15 cellular contexts compared by ENCODE assay signal in the genomic region with DNA sequence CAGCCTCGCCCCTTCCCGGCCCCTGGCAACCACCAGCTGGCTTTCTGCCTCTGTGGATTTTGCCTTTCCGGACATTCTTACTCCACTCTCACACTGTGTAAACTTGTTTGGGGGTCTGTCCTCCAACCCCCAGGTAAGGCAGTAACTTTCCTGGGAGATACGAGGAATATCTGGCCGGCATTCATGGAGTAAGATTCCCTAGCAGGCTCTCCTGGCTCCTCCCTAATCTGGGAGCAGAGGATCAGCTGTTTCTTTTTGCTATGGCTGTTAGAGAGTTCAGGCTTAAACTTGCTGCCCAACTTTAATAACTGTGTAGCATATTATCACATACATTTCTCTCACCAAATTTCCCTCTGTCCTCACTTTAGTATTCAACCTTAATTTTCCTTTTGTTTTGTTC.
DNase-seq lines count a peak whose midpoint lies in the region; ATAC-seq, FAIRE-seq and TF ChIP-seq lines count a peak whose summit lies in the region.
"Had no signal": no experiment of that assay in that cellular context is flagged by ENCODE, and none has a peak within 500 bp of the region (broad histone marks: within the 10 kb centered on the region; RNA-seq: fewer than 3 reads in every experiment).

No MANE protein-coding gene starts in this region.

- H3K4me3 Mint-ChIP-seq in endothelial cell (ENCODE audit: unreplicated experiment) = no peak overlapping the region
- H3K4me3 Mint-ChIP-seq in natural killer cell = no peak overlapping the region
- H3K4me3 Mint-ChIP-seq: activated naive CD8-positive, alpha-beta T cell treated with anti-CD3 and anti-CD28 coated beads, Interleukin-2, amount 10 ng/mL, durations not matched to agents 7 days and 5 days; neural crest cell had no signal

- intact Hi-C loops in HepG2 (cut with micrococcal nuclease; ENCODE audit: unreplicated experiment) = loop anchor here (2.0 kb wide), 1 partner anchor 56 kb away; no protein-coding TSS in a partner anchor
- intact Hi-C loops in right lobe of liver (cut with DNase I) = loop anchor here (10.0 kb wide), 1 partner anchor 86 kb away; no protein-coding TSS in a partner anchor
- intact Hi-C loops in natural killer cell (cut with micrococcal nuclease) = loop anchor here (10.0 kb wide), 1 partner anchor 176 kb away; a partner anchor contains a TSS

- WGBS in HepG2 (ENCODE audit: low lambda C conversion rate) = 92% methylated on average over 5 of the region's 5 CpGs
- WGBS in right lobe of liver (ENCODE audit: insufficient coverage, low coverage, low lambda C conversion rate, missing lambda C conversion rate) = 12% methylated on average over 5 of the region's 5 CpGs

- H3K9me3 ChIP-seq in HepG2 (ENCODE audit: low read length) (no peaks in the 10 kb centered on the region), right lobe of liver (no peaks in the 10 kb centered on the region), mucosa of stomach (ENCODE audit: control insufficient read depth, low read length) (no peaks in the 10 kb centered on the region)
- H3K9me3 ChIP-seq: upper lobe of left lung had no signal

- TF ChIP-seq EP300 in HepG2 (IDR thresholded peaks at IDR 0.05; ENCODE audit: low read depth in 2 of 2, low read length in 2 of 2) = no peak
- no peak for TF ChIP-seq EP300 in HepG2 (CRISPR knock-in tag; IDR thresholded peaks at IDR 0.05; ENCODE audit: borderline replicate concordance)

- DNase-seq in HepG2 (ENCODE audit: low spot score) (no peak), right lobe of liver (no peak), endothelial cell (ENCODE audit: low spot score) (no peak), NCI-H2227 treated with DMSO at 0.1 percent for 48 hours (lab: John Stamatoyannopoulos, UW) (no peak), GM20000 (ENCODE audit: low spot score) (no peak), natural killer cell (no peak), GM19240 (ENCODE audit: insufficient read length, low spot score) (no peak)
- DNase-seq: activated naive CD8-positive, alpha-beta T cell treated with anti-CD3 and anti-CD28 coated beads, Interleukin-2, amount 10 ng/mL, durations not matched to agents 7 days and 5 days; KBM-7; NCI-H146; NCI-H524 treated with DMSO at 0.1 percent for 48 hours; RPMI8226; upper lobe of left lung had no signal

- H3K27ac Mint-ChIP-seq in endothelial cell (ENCODE audit: unreplicated experiment) = peak overlapping the region; percentile 33
- peak overlapping the region in 1 of 2 donors; percentile 67 for H3K27ac Mint-ChIP-seq in natural killer cell
- H3K27ac Mint-ChIP-seq: activated naive CD8-positive, alpha-beta T cell treated with anti-CD3 and anti-CD28 coated beads, Interleukin-2, amount 10 ng/mL, durations not matched to agents 7 days and 5 days had no signal

- no peak for FAIRE-seq in HepG2 (lab: Jason Lieb, UNC)

- H3K27ac ChIP-seq in HepG2 (ENCODE audit: extremely low read length, insufficient read depth, low read length) (no peak overlapping the region), right lobe of liver (no peak overlapping the region)

- TF ChIP-seq CTCF in HepG2 (CRISPR knock-in tag; IDR thresholded peaks at IDR 0.05) (no peak), right lobe of liver (IDR thresholded peaks at IDR 0.05) (no peak), endothelial cell (IDR thresholded peaks at IDR 0.05; ENCODE audit: unreplicated experiment) (no peak), GM20000 (IDR thresholded peaks at IDR 0.05; ENCODE audit: extremely low read depth, missing control alignments) (no peak), natural killer cell (IDR thresholded peaks at IDR 0.05) (no peak)

- POLR2A ChIA-PET in HepG2 (lab: Yijun Ruan, JAX) = no interaction called here

- in situ Hi-C loops in HepG2 (cut with HindIII; ENCODE audit: extremely low pct_ligation_motif_present, low pct_unique_long_range_greater_than_20kb) = no loop called here

- H3K4me2 ChIP-seq in HepG2 (ENCODE audit: low read depth, low read length) = no peak overlapping the region

- H3K36me3 Mint-ChIP-seq in endothelial cell (ENCODE audit: low read depth, unreplicated experiment) (peaks cover 24% of the 10 kb centered on the region), natural killer cell (no peaks in the 10 kb centered on the region)

- H3K4me1 ChIP-seq in HepG2 (ENCODE audit: insufficient read depth, low read length) = peaks cover 82% of the 10 kb centered on the region
- peaks cover 0 to 3% (median 0%) of the 10 kb centered on the region in 4 donors for H3K4me1 ChIP-seq in right lobe of liver
- peaks cover 62% of the 10 kb centered on the region for H3K4me1 ChIP-seq in mucosa of stomach (ENCODE audit: control insufficient read depth, insufficient read depth, low read length)

- H4K20me1 ChIP-seq in HepG2 (ENCODE audit: insufficient read depth, low read length) = peaks cover 97% of the 10 kb centered on the region

- no peak for ATAC-seq in HepG2
- no peak for ATAC-seq in right lobe of liver
- ATAC-seq in natural killer cell = no peak

- H3K9ac ChIP-seq in HepG2 (ENCODE audit: insufficient read depth, low read depth, low read length) (no peak overlapping the region), mucosa of stomach (ENCODE audit: low read length) (peak overlapping the region; percentile 57)

- no peak for TF ChIP-seq RAD21 in HepG2 (CRISPR knock-in tag; IDR thresholded peaks at IDR 0.05)

- no TSS peak for BruUV-seq in HepG2 (replicated peaks; lab: Mats Ljungman, UMichigan)

- no peaks in the 10 kb centered on the region for H3K27me3 ChIP-seq in HepG2 (ENCODE audit: control insufficient read depth in 1 of 2, insufficient read depth in 2 of 2, low read length in 2 of 2)
- H3K27me3 ChIP-seq in right lobe of liver = no peaks in the 10 kb centered on the region
- H3K27me3 ChIP-seq in mucosa of stomach (ENCODE audit: control insufficient read depth, insufficient read depth, low read length) = no peaks in the 10 kb centered on the region
- H3K27me3 ChIP-seq: upper lobe of left lung had no signal

- peaks cover 72% of the 10 kb centered on the region for H3K4me1 Mint-ChIP-seq in endothelial cell (ENCODE audit: unreplicated experiment)
- peaks cover 0 to 41% of the 10 kb centered on the region in 2 donors for H3K4me1 Mint-ChIP-seq in natural killer cell

- CTCF ChIA-PET in HepG2 (lab: Yijun Ruan, JAX; ENCODE audit: low intra/inter-chr PET ratio, low total read pairs) = no interaction called here

- H3K27me3 Mint-ChIP-seq in endothelial cell (ENCODE audit: unreplicated experiment) = peaks cover 4% of the 10 kb centered on the region
- H3K27me3 Mint-ChIP-seq in natural killer cell (ENCODE audit: low read depth in 2 of 2) = peaks cover 0 to 4% of the 10 kb centered on the region in 2 donors

- H3K4me3 ChIP-seq in HepG2 (replicated peaks in 1 of 3; ENCODE audit: insufficient read depth in 1 of 3, low read depth in 2 of 3, low read length in 3 of 3) (no peak overlapping the region), right lobe of liver (no peak overlapping the region), mucosa of stomach (ENCODE audit: low read length) (no peak overlapping the region)

- peaks cover 97% of the 10 kb centered on the region for H3K79me2 ChIP-seq in HepG2 (ENCODE audit: insufficient read depth, low read length)

- H3K9me3 Mint-ChIP-seq in endothelial cell (ENCODE audit: unreplicated experiment) = peaks cover 3% of the 10 kb centered on the region
- H3K9me3 Mint-ChIP-seq in natural killer cell = peaks cover 0 to 5% of the 10 kb centered on the region in 2 donors

- H3K36me3 ChIP-seq in HepG2 (replicated peaks in 1 of 2; ENCODE audit: control insufficient read depth in 1 of 2, insufficient read depth in 2 of 2, low read length in 2 of 2) (peaks cover 11 to 26% of the 10 kb centered on the region in 2 experiments), right lobe of liver (no peaks in the 10 kb centered on the region), mucosa of stomach (ENCODE audit: control insufficient read depth, insufficient read depth, low read length) (no peaks in the 10 kb centered on the region)
- H3K36me3 ChIP-seq: upper lobe of left lung had no signal

- no peak for TF ChIP-seq POLR2A in HepG2 (IDR thresholded peaks at IDR 0.05; ENCODE audit: insufficient read depth in 1 of 2, low read depth in 2 of 2, low read length in 2 of 2)
- TF ChIP-seq POLR2A in right lobe of liver (IDR thresholded peaks at IDR 0.05) = no peak

- H2AFZ ChIP-seq in HepG2 (ENCODE audit: low read length) = no peak overlapping the region

TF ChIP-seq in HepG2, 621 proteins besides CTCF, POLR2A, EP300 and RAD21:
- TF ChIP-seq RBM22 (optimal IDR thresholded peaks at IDR 0.05; ENCODE audit: low read length) = peak; percentile 50
- TF ChIP-seq DNMT1 (CRISPR knock-in tag; IDR thresholded peaks at IDR 0.05) = no peak
- TF ChIP-seq ZNF614 (CRISPR knock-in tag; IDR thresholded peaks at IDR 0.05; ENCODE audit: borderline replicate concordance) = no peak
- no peak for TF ChIP-seq U2AF2 (IDR thresholded peaks at IDR 0.05; ENCODE audit: low read depth, low read length)
